ENCODE assay signal across 8 cellular contexts in the genomic region with DNA sequence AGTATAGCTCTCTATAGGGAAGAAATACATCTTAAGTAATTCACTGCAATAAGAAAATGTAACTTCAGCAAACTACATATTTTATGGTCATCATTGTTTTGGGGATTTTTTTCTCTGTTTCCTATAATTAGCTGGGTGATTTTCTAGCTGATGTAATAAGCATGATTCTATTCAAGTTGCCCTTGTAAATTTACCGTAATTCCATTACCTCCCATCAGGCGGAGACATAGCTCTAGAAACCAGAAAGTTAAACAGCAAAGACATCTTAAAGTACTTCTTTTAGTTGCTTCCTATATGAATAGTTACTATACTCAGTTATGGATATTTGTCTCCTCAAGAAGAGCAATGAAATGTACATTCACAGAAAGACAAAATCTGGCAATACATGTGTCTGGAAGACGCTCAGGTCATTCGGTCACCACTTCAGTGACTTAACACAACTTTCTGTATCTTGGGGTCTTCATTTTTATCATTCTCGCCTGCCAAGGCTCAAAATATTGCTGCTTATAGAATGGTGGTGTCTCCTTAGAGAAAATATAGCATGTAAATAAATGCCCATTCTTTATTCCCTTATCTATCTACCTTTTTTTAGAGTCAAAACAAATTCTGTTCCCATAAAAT.
DNase-seq lines count a peak whose midpoint lies in the region; ATAC-seq, FAIRE-seq and TF ChIP-seq lines count a peak whose summit lies in the region.

No MANE protein-coding gene starts in this region.

- DNase-seq in AG08395 (ENCODE audit: low spot score), result peak; percentile 29
- DNase-seq in NCI-H226, result peak; percentile 21
- peak; percentile 94 for DNase-seq in choroid plexus epithelial cell (ENCODE audit: low read depth)
- DNase-seq in progenitor cell of endocrine pancreas (ENCODE audit: low spot score, unreplicated experiment), result no peak
- no peak for DNase-seq in urothelium cell line (ENCODE audit: low spot score)
- DNase-seq in amniotic stem cell (lab: John Stamatoyannopoulos, UW), result no peak

- no peak overlapping the region for H3K4me3 ChIP-seq in choroid plexus epithelial cell (ENCODE audit: low read depth, low read length)

- ATAC-seq in GM18499 (IDR thresholded peaks at IDR 0.05; ENCODE audit: insufficient read depth, unreplicated experiment) (peak; percentile 82), HG03025 (IDR thresholded peaks at IDR 0.05; ENCODE audit: low FRiP score, unreplicated experiment) (peak; percentile 61)

- H3K9me3 Mint-ChIP-seq in progenitor cell of endocrine pancreas (ENCODE audit: low read depth), result no peaks in the 10 kb centered on the region

- H3K4me1 Mint-ChIP-seq in progenitor cell of endocrine pancreas (ENCODE audit: low read depth), result no peaks in the 10 kb centered on the region

- H3K36me3 Mint-ChIP-seq in progenitor cell of endocrine pancreas (ENCODE audit: insufficient read depth), result no peaks in the 10 kb centered on the region

- H3K27ac Mint-ChIP-seq in progenitor cell of endocrine pancreas, result no peak overlapping the region

- no peak overlapping the region for H3K4me3 Mint-ChIP-seq in progenitor cell of endocrine pancreas (ENCODE audit: low read depth)

- peak; percentile 77 for TF ChIP-seq CTCF in choroid plexus epithelial cell (conservative IDR thresholded peaks at IDR 0.05; ENCODE audit: low read depth, low read length)
- TF ChIP-seq CTCF in progenitor cell of endocrine pancreas (IDR thresholded peaks at IDR 0.05; ENCODE audit: unreplicated experiment), result peak; percentile 65

- no peak for FAIRE-seq in urothelium cell line (lab: Jason Lieb, UNC)

- H3K27me3 Mint-ChIP-seq in progenitor cell of endocrine pancreas, result no peaks in the 10 kb centered on the region

Comparison
In these comparisons a context has a peak if more than half of its experiments do, and no peak if none do; other contexts are left out.
1. DNase-seq: peak in AG08395 (single experiment), NCI-H226 (single experiment) and choroid plexus epithelial cell (single experiment); none in progenitor cell of endocrine pancreas (single experiment), urothelium cell line (single experiment) and amniotic stem cell (single experiment).